In the genomic region with DNA sequence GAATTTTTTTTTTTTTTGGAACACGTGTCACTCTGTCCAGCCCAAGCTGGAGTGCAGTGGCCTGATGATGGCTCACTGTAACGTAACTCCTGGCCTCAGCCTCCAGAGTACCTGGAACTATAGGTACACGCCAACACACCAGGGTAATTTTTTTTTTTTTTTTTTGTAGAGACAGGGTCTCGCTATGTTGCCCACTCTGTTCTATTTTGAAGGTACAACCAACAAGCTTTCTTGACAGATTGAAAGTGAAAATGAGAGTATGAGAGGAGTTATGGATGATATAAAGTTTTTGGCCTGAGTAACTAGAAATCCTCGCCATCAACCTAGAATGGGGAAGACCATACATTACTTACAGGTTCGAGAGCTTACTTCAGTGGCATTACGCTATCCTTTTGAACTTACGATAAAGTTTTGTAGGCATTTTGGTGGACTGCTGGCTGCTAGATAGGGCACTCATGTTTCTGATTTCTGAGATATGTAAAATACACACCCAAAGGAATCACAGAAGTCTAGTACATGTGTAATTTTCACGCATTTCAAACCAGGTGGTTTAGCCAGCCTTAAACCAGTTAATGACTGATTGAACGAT, we compare ENCODE assay signal across 8 cellular contexts. TPM values are rescaled to one million over a fixed set of nuclear protein-coding genes. Genes with fewer than 3 reads are reported as not detected.
DNase-seq lines count a peak whose midpoint lies in the region; ATAC-seq lines count a peak whose summit lies in the region.

No MANE protein-coding gene starts in this region.

- POLR2A ChIA-PET in activated CD4-positive, alpha-beta memory T cell treated with anti-CD3 and anti-CD28 coated beads, Interleukin-2, amount 10 ng/mL, durations not matched to agents 7 days and 5 days (lab: Charles Lee): interaction anchor here (0.7 to 15.7 kb wide), 25 partner anchors 9 to 152 kb away, joined by 3 to 572 read pairs (median 18); a partner anchor contains a TSS

- H3K36me3 Mint-ChIP-seq in activated CD4-positive, alpha-beta memory T cell treated with anti-CD3 and anti-CD28 coated beads, Interleukin-2, amount 10 ng/mL, durations not matched to agents 7 days and 5 days (ENCODE audit: low read depth): peaks cover 56% of the 10 kb centered on the region

- CTCF ChIA-PET in activated CD4-positive, alpha-beta memory T cell treated with anti-CD3 and anti-CD28 coated beads, Interleukin-2, amount 10 ng/mL, durations not matched to agents 7 days and 5 days (lab: Charles Lee): interaction anchor here (0.7 to 7.5 kb wide), 9 partner anchors 10 to 187 kb away, joined by 3 to 88 read pairs (median 4); a partner anchor contains a TSS

- peak overlapping the region; percentile 93 for H3K4me3 Mint-ChIP-seq in activated CD4-positive, alpha-beta memory T cell treated with anti-CD3 and anti-CD28 coated beads, Interleukin-2, amount 10 ng/mL, durations not matched to agents 7 days and 5 days

- DNase-seq in DMS53 (lab: John Stamatoyannopoulos, UW) (peak; percentile 75), Ammon's horn (ENCODE audit: low spot score) (no peak), NK-92 (lab: John Stamatoyannopoulos, UW; ENCODE audit: unreplicated experiment) (no peak)
- DNase-seq in activated CD4-positive, alpha-beta memory T cell treated with anti-CD3 and anti-CD28 coated beads, Interleukin-2, amount 10 ng/mL, durations not matched to agents 7 days and 5 days: no peak

- peak overlapping the region; percentile 84 for H3K27ac Mint-ChIP-seq in activated CD4-positive, alpha-beta memory T cell treated with anti-CD3 and anti-CD28 coated beads, Interleukin-2, amount 10 ng/mL, durations not matched to agents 7 days and 5 days

- H3K27me3 Mint-ChIP-seq in activated CD4-positive, alpha-beta memory T cell treated with anti-CD3 and anti-CD28 coated beads, Interleukin-2, amount 10 ng/mL, durations not matched to agents 7 days and 5 days: no peaks in the 10 kb centered on the region

- ATAC-seq in GM19395 (IDR thresholded peaks at IDR 0.05; ENCODE audit: unreplicated experiment) (peak; percentile 24), HG03565 (IDR thresholded peaks at IDR 0.05; ENCODE audit: unreplicated experiment) (peak; percentile 14)

- no peaks in the 10 kb centered on the region for H3K9me3 Mint-ChIP-seq in activated CD4-positive, alpha-beta memory T cell treated with anti-CD3 and anti-CD28 coated beads, Interleukin-2, amount 10 ng/mL, durations not matched to agents 7 days and 5 days

- H3K27ac ChIP-seq in skin epidermis: peak overlapping the region; percentile 60 to 99 (median 93)

- peak overlapping the region; percentile 71 for H3K4me3 ChIP-seq in iPS-11a (ENCODE audit: low read depth, low read length)
- H3K4me3 ChIP-seq in skin epidermis: peak overlapping the region; percentile 60 to 95 (median 79)

- peaks cover 51% of the 10 kb centered on the region for H3K4me1 Mint-ChIP-seq in activated CD4-positive, alpha-beta memory T cell treated with anti-CD3 and anti-CD28 coated beads, Interleukin-2, amount 10 ng/mL, durations not matched to agents 7 days and 5 days

RNA-seq across cellular contexts. Expression of a gene that starts 0.8 kb away (rescaled TPM):
- 100 to 1,000 TPM; 163 to 166 TPM for total RNA-seq in activated CD4-positive, alpha-beta memory T cell treated with anti-CD3 and anti-CD28 coated beads, Interleukin-2, amount 10 ng/mL, durations not matched to agents 7 days and 5 days
